Comparison of ENCODE assay signal across 27 cellular contexts in genomic region chr16:28967156-28967555, GRCh38. TPM values are rescaled to one million over a fixed set of nuclear protein-coding genes. Genes with fewer than 3 reads are reported as not detected.
"Had no signal": no experiment of that assay in that cellular context is flagged by ENCODE, and none has a peak within 500 bp of the region (broad histone marks: within the 10 kb centered on the region; RNA-seq: fewer than 3 reads in every experiment).

No MANE protein-coding gene starts in this region.

- H3K27me3 Mint-ChIP-seq: naive thymus-derived CD4-positive, alpha-beta T cell; natural killer cell treated with Interleukin-12 subunit alpha and Interleukin-12 subunit beta and Interleukin-15 and Interleukin-18, amount 100 ng/mL, for 72 hours; stimulated activated memory B cell treated with anti-CD40 and anti-IgM and Interleukin-4, amounts not matched to agents 10 μg/mL and 1 μg/mL and 100 μg/mL, for 72 hours; stimulated activated naive CD8-positive, alpha-beta T cell treated with anti-CD3 and anti-CD28 coated beads, Interleukin-15, amount 100 ng/mL, for 72 hours had no signal

- H3K36me3 ChIP-seq: ovary, prostate gland had no signal

- DNase-seq: islet precursor cell; left ventricle myocardium inferior; mesendoderm; mucosa of descending colon; naive thymus-derived CD4-positive, alpha-beta T cell; ovary; retina; sigmoid colon; small intestine; spleen; stimulated activated CD4-positive, alpha-beta T cell treated with anti-CD3 and anti-CD28 coated beads, Interleukin-4, amount 100 ng/mL, for 24 hours; stimulated activated naive CD4-positive, alpha-beta T cell treated with Interleukin-2 at 50 U/mL for 16 hours; stimulated activated naive CD8-positive, alpha-beta T cell treated with anti-CD3 and anti-CD28 coated beads, Interleukin-15, amount 100 ng/mL, for 72 hours; substantia nigra; transverse colon; upper lobe of left lung had no signal

- H3K79me2 ChIP-seq: hepatocyte had no signal

- H3K4me3 Mint-ChIP-seq: mesothelial cell of epicardium; naive thymus-derived CD4-positive, alpha-beta T cell; natural killer cell treated with Interleukin-12 subunit alpha and Interleukin-12 subunit beta and Interleukin-15 and Interleukin-18, amount 100 ng/mL, for 72 hours; stimulated activated memory B cell treated with anti-CD40 and anti-IgM and Interleukin-4, amounts not matched to agents 10 μg/mL and 1 μg/mL and 100 μg/mL, for 72 hours; stimulated activated naive CD8-positive, alpha-beta T cell treated with anti-CD3 and anti-CD28 coated beads, Interleukin-15, amount 100 ng/mL, for 72 hours had no signal

- FAIRE-seq: small intestine had no signal

- H3K27ac Mint-ChIP-seq: mesothelial cell of epicardium; natural killer cell treated with Interleukin-12 subunit alpha and Interleukin-12 subunit beta and Interleukin-15 and Interleukin-18, amount 100 ng/mL, for 72 hours; stimulated activated memory B cell treated with anti-CD40 and anti-IgM and Interleukin-4, amounts not matched to agents 10 μg/mL and 1 μg/mL and 100 μg/mL, for 72 hours; stimulated activated naive CD8-positive, alpha-beta T cell treated with anti-CD3 and anti-CD28 coated beads, Interleukin-15, amount 100 ng/mL, for 72 hours had no signal

- H3K4me2 ChIP-seq: hepatocyte had no signal

- H3K4me1 Mint-ChIP-seq: mesothelial cell of epicardium; naive thymus-derived CD4-positive, alpha-beta T cell; stimulated activated memory B cell treated with anti-CD40 and anti-IgM and Interleukin-4, amounts not matched to agents 10 μg/mL and 1 μg/mL and 100 μg/mL, for 72 hours; stimulated activated naive CD8-positive, alpha-beta T cell treated with anti-CD3 and anti-CD28 coated beads, Interleukin-15, amount 100 ng/mL, for 72 hours had no signal

- H3K9me3 ChIP-seq: left ventricle myocardium inferior, mucosa of descending colon, ovary, prostate gland, sigmoid colon, spleen, transverse colon, upper lobe of left lung, vagina had no signal

- H3K4me3 ChIP-seq: hepatocyte, left ventricle myocardium inferior, lung, mucosa of descending colon, ovary, prostate gland, sigmoid colon, spleen, transverse colon, upper lobe of left lung, vagina had no signal

- ATAC-seq: mucosa of descending colon; naive thymus-derived CD4-positive, alpha-beta T cell; natural killer cell treated with Interleukin-12 subunit alpha and Interleukin-12 subunit beta and Interleukin-15 and Interleukin-18, amount 100 ng/mL, for 72 hours; right cardiac atrium; stimulated activated memory B cell treated with anti-CD40 and anti-IgM and Interleukin-4, amounts not matched to agents 10 μg/mL and 1 μg/mL and 100 μg/mL, for 72 hours; stimulated activated naive CD8-positive, alpha-beta T cell treated with anti-CD3 and anti-CD28 coated beads, Interleukin-15, amount 100 ng/mL, for 72 hours had no signal

- H3K27ac ChIP-seq: hepatocyte, left ventricle myocardium inferior, ovary, prostate gland, sigmoid colon, spleen, transverse colon, upper lobe of left lung, vagina had no signal

- H3K9me3 Mint-ChIP-seq: mesothelial cell of epicardium; naive thymus-derived CD4-positive, alpha-beta T cell; natural killer cell treated with Interleukin-12 subunit alpha and Interleukin-12 subunit beta and Interleukin-15 and Interleukin-18, amount 100 ng/mL, for 72 hours; stimulated activated memory B cell treated with anti-CD40 and anti-IgM and Interleukin-4, amounts not matched to agents 10 μg/mL and 1 μg/mL and 100 μg/mL, for 72 hours; stimulated activated naive CD8-positive, alpha-beta T cell treated with anti-CD3 and anti-CD28 coated beads, Interleukin-15, amount 100 ng/mL, for 72 hours had no signal

- H2AFZ ChIP-seq: hepatocyte had no signal

- H3K4me1 ChIP-seq: left ventricle myocardium inferior, prostate gland, sigmoid colon, spleen, transverse colon, upper lobe of left lung, vagina had no signal

- H3K27me3 ChIP-seq: hepatocyte, ovary, sigmoid colon, spleen, transverse colon, upper lobe of left lung, vagina had no signal

RNA-seq across cellular contexts. Expression of gene CD19, which starts 35.4 kb away (rescaled TPM):
- total RNA-seq: hepatocyte, kidney epithelial cell, left ventricle myocardium inferior, mesothelial cell of epicardium, myocyte, sigmoid colon, vagina had no signal
- polyA plus RNA-seq: hepatocyte, neural cell had no signal
